Comparison of ENCODE assay signal across 1 cellular context in the genomic region with DNA sequence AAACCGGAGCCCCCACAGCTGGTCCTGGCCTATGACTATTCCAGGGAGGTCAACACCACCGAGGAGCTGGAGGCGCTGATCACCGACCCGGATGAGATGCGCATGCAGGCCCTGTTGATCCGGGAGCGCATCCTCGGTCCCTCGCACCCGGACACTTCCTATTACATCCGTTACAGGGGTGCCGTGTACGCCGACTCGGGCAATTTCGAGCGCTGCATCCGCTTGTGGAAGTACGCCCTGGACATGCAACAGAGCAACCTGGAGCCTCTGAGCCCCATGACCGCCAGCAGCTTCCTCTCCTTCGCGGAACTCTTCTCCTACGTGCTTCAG.
TF ChIP-seq lines count a peak whose summit lies in the region.

No MANE protein-coding gene starts in this region.

TF ChIP-seq in HepG2, 621 proteins besides CTCF, POLR2A, EP300 and RAD21:
- TF ChIP-seq PRPF4 (IDR thresholded peaks at IDR 0.05; ENCODE audit: low read depth, low read length, poor library complexity, severe bottlenecking), result peak; percentile 85
- peak; percentile 75 for TF ChIP-seq ZBTB38 (CRISPR knock-in tag; IDR thresholded peaks at IDR 0.05)
